Comparison of ENCODE assay signal across 26 cellular contexts in the genomic region with DNA sequence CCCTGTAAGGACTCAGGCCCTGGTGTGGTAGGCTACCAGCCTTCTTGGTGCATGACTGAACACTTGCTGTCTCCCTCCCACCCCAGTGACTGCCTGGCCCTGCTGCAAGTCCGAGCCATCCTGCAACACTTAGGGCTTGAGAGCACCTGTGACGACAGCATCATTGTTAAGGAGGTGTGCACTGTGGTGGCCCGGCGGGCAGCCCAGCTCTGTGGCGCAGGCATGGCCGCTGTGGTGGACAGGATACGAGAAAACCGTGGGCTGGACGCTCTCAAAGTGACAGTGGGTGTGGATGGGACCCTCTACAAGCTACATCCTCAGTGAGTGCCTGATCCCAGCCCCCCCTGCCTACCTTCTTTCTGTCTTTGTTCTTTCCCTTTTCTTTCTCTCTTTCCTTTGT.
"Had no signal": no experiment of that assay in that cellular context is flagged by ENCODE, and none has a peak within 500 bp of the region (broad histone marks: within the 10 kb centered on the region; RNA-seq: fewer than 3 reads in every experiment).

No MANE protein-coding gene starts in this region.

- H3K9me3 ChIP-seq: gastroesophageal sphincter, right atrium auricular region had no signal

- FAIRE-seq: keratinocyte had no signal

- DNase-seq: activated CD4-positive, alpha-beta T cell treated with anti-CD3 and anti-CD28 coated beads for 48 hours; activated CD4-positive, alpha-beta T cell treated with anti-CD3 and anti-CD28 coated beads, Interleukin-2, amount 50 U/mL, for 48 hours; activated CD8-positive, alpha-beta memory T cell treated with anti-CD3 and anti-CD28 coated beads for 24 hours; activated gamma-delta T cell; activated naive CD4-positive, alpha-beta T cell treated with anti-CD3 and anti-CD28 coated beads, Interleukin-2, amount 10 ng/mL, durations not matched to agents 7 days and 5 days; activated naive CD8-positive, alpha-beta T cell treated with anti-CD3 and anti-CD28 coated beads, Interleukin-2, amount 10 ng/mL, durations not matched to agents 7 days and 5 days; activated T-cell treated with anti-CD3 and anti-CD28 coated beads, Interleukin-2, amount 50 U/mL, for 24 hours; central memory CD4-positive, alpha-beta T cell; erythroblast; head of caudate nucleus; hippocampal formation; left cardiac atrium; left ventricle myocardium superior; naive B cell; nephron progenitor cell; stimulated activated CD4-positive, alpha-beta T cell treated with anti-CD3 and anti-CD28 coated beads, Interleukin-15, amount 100 ng/mL, for 24 hours; stimulated activated CD4-positive, alpha-beta T cell treated with anti-CD3 and anti-CD28 coated beads, Interleukin-2, amount 100 ng/mL, for 24 hours; stimulated activated naive CD4-positive, alpha-beta T cell; T-helper 17 cell; T1000; WERI-Rb-1 had no signal

- H3K4me3 Mint-ChIP-seq: activated naive CD4-positive, alpha-beta T cell treated with anti-CD3 and anti-CD28 coated beads, Interleukin-2, amount 10 ng/mL, durations not matched to agents 7 days and 5 days; activated naive CD8-positive, alpha-beta T cell treated with anti-CD3 and anti-CD28 coated beads, Interleukin-2, amount 10 ng/mL, durations not matched to agents 7 days and 5 days; activated T-cell treated with anti-CD3 and anti-CD28 coated beads, Interleukin-2, amount 50 U/mL, for 24 hours; nephron progenitor cell; T-helper 17 cell; type B pancreatic cell had no signal

- H3K36me3 ChIP-seq: right atrium auricular region had no signal

- H3K4me1 Mint-ChIP-seq: nephron progenitor cell had no signal

- H3K9me3 Mint-ChIP-seq: activated naive CD4-positive, alpha-beta T cell treated with anti-CD3 and anti-CD28 coated beads, Interleukin-2, amount 10 ng/mL, durations not matched to agents 7 days and 5 days; activated naive CD8-positive, alpha-beta T cell treated with anti-CD3 and anti-CD28 coated beads, Interleukin-2, amount 10 ng/mL, durations not matched to agents 7 days and 5 days; activated T-cell treated with anti-CD3 and anti-CD28 coated beads, Interleukin-2, amount 50 U/mL, for 24 hours; naive B cell; nephron progenitor cell; type B pancreatic cell had no signal

- H3K27ac ChIP-seq: gastroesophageal sphincter, right atrium auricular region, WERI-Rb-1 had no signal

- H3K4me3 ChIP-seq: gastroesophageal sphincter, right atrium auricular region had no signal

- H3K27me3 Mint-ChIP-seq: activated naive CD4-positive, alpha-beta T cell treated with anti-CD3 and anti-CD28 coated beads, Interleukin-2, amount 10 ng/mL, durations not matched to agents 7 days and 5 days; activated naive CD8-positive, alpha-beta T cell treated with anti-CD3 and anti-CD28 coated beads, Interleukin-2, amount 10 ng/mL, durations not matched to agents 7 days and 5 days; activated T-cell treated with anti-CD3 and anti-CD28 coated beads, Interleukin-2, amount 50 U/mL, for 24 hours; naive B cell; T-helper 17 cell; type B pancreatic cell had no signal

- ATAC-seq: activated CD4-positive, CD25-positive, alpha-beta regulatory T cell treated with anti-CD3 and anti-CD28 coated beads, Interleukin-2, amount 50 U/mL, for 24 hours; gastroesophageal sphincter; left cardiac atrium; left ventricle myocardium superior; T-helper 17 cell had no signal

- H3K27me3 ChIP-seq: gastroesophageal sphincter, right atrium auricular region had no signal

- H3K27ac Mint-ChIP-seq: activated naive CD4-positive, alpha-beta T cell treated with anti-CD3 and anti-CD28 coated beads, Interleukin-2, amount 10 ng/mL, durations not matched to agents 7 days and 5 days; activated naive CD8-positive, alpha-beta T cell treated with anti-CD3 and anti-CD28 coated beads, Interleukin-2, amount 10 ng/mL, durations not matched to agents 7 days and 5 days; activated T-cell treated with anti-CD3 and anti-CD28 coated beads, Interleukin-2, amount 50 U/mL, for 24 hours; T-helper 17 cell; type B pancreatic cell had no signal

- H3K4me1 ChIP-seq: gastroesophageal sphincter, right atrium auricular region had no signal
